In genomic region chr1:97918961-97919360, GRCh38 we compare ENCODE assay signal across 11 cellular contexts. TPM values are rescaled to one million over a fixed set of nuclear protein-coding genes. Genes with fewer than 3 reads are reported as not detected.
DNase-seq lines count a peak whose midpoint lies in the region; ATAC-seq, FAIRE-seq and TF ChIP-seq lines count a peak whose summit lies in the region.
"Had no signal": no experiment of that assay in that cellular context is flagged by ENCODE, and none has a peak within 500 bp of the region (broad histone marks: within the 10 kb centered on the region; RNA-seq: fewer than 3 reads in every experiment).

No MANE protein-coding gene starts in this region.

- peaks cover 29% of the 10 kb centered on the region for H3K36me3 Mint-ChIP-seq in activated CD4-positive, alpha-beta T cell treated with anti-CD3 and anti-CD28 coated beads, Interleukin-2, amount 10 ng/mL, durations not matched to agents 7 days and 5 days (ENCODE audit: low read depth)
- peaks cover 2% of the 10 kb centered on the region for H3K36me3 Mint-ChIP-seq in activated B cell treated with CpG ODN at 0.5 μM for 24 hours (ENCODE audit: low read depth)

- no peaks in the 10 kb centered on the region for H3K27me3 Mint-ChIP-seq in activated CD4-positive, alpha-beta T cell treated with anti-CD3 and anti-CD28 coated beads, Interleukin-2, amount 10 ng/mL, durations not matched to agents 7 days and 5 days
- H3K27me3 Mint-ChIP-seq in activated B cell treated with CpG ODN at 0.5 μM for 24 hours = no peaks in the 10 kb centered on the region

- H3K9me1 ChIP-seq in keratinocyte (ENCODE audit: control insufficient read depth, extremely low read depth, insufficient read depth, low read length) = no peaks in the 10 kb centered on the region

- ATAC-seq in activated B cell treated with CpG ODN at 0.5 μM for 24 hours (ENCODE audit: low read depth) = no peak

- H3K4me3 Mint-ChIP-seq in activated CD4-positive, alpha-beta T cell treated with anti-CD3 and anti-CD28 coated beads, Interleukin-2, amount 10 ng/mL, durations not matched to agents 7 days and 5 days = peak overlapping the region; percentile 94
- peak overlapping the region; percentile 93 for H3K4me3 Mint-ChIP-seq in activated B cell treated with CpG ODN at 0.5 μM for 24 hours

- no peaks in the 10 kb centered on the region for H3K36me3 ChIP-seq in keratinocyte (ENCODE audit: control insufficient read depth in 2 of 2, extremely low read depth in 1 of 2, insufficient read depth in 2 of 2, low read length in 2 of 2)
- no peaks in the 10 kb centered on the region for H3K36me3 ChIP-seq in suprapubic skin

- H3K4me1 ChIP-seq in keratinocyte (ENCODE audit: control insufficient read depth, extremely low read depth, insufficient read depth, low read length) (peaks cover 4% of the 10 kb centered on the region), suprapubic skin (peaks cover 21% of the 10 kb centered on the region)

- POLR2A ChIA-PET in activated CD4-positive, alpha-beta T cell treated with anti-CD3 and anti-CD28 coated beads, Interleukin-2, amount 10 ng/mL, durations not matched to agents 7 days and 5 days (lab: Charles Lee) = no interaction called here
- POLR2A ChIA-PET in activated B cell treated with CpG ODN at 0.5 μM for 24 hours (lab: Charles Lee) = interaction anchor here (2.6 kb wide), 1 partner anchor 70 kb away, joined by 19 read pairs; no protein-coding TSS in a partner anchor

- peak overlapping the region; percentile 90 for H3K4me2 ChIP-seq in keratinocyte (ENCODE audit: control insufficient read depth, extremely low read depth, insufficient read depth, low read depth, low read length)

- intact Hi-C loops in activated B cell treated with CpG ODN at 0.5 μM for 24 hours (cut with micrococcal nuclease) = no loop called here

- peak overlapping the region; percentile 50 for H2AFZ ChIP-seq in keratinocyte (ENCODE audit: control insufficient read depth, low read length)

- no peak overlapping the region for H3K9ac ChIP-seq in keratinocyte (ENCODE audit: control insufficient read depth, extremely low read depth, insufficient read depth, low read length)

- H3K79me2 ChIP-seq in keratinocyte (ENCODE audit: control insufficient read depth, insufficient read depth, low read length) = no peaks in the 10 kb centered on the region

- no peak for TF ChIP-seq EP300 in suprapubic skin (IDR thresholded peaks at IDR 0.05)

- H3K27ac ChIP-seq in keratinocyte (ENCODE audit: control insufficient read depth, insufficient read depth, low read length) = no peak overlapping the region
- H3K27ac ChIP-seq in suprapubic skin = no peak overlapping the region

- no peaks in the 10 kb centered on the region for H4K20me1 ChIP-seq in keratinocyte (ENCODE audit: control insufficient read depth, extremely low read depth, insufficient read depth, low read length)

- TF ChIP-seq POLR2A in suprapubic skin (IDR thresholded peaks at IDR 0.05) = no peak

- WGBS in suprapubic skin = 47% methylated on average over 1 of the region's 1 CpG

- peak; percentile 36 for FAIRE-seq in keratinocyte (lab: Jason Lieb, UNC)
- FAIRE-seq: GM19239 had no signal

- CTCF ChIA-PET in activated CD4-positive, alpha-beta T cell treated with anti-CD3 and anti-CD28 coated beads, Interleukin-2, amount 10 ng/mL, durations not matched to agents 7 days and 5 days (lab: Charles Lee) = interaction anchor here (1.3 kb wide), 1 partner anchor 22 kb away, joined by 4 read pairs; no protein-coding TSS in a partner anchor
- CTCF ChIA-PET in activated B cell treated with CpG ODN at 0.5 μM for 24 hours (lab: Charles Lee) = interaction anchor here (2.0 kb wide), 1 partner anchor 10 kb away, joined by 7 read pairs; no protein-coding TSS in a partner anchor

- dilution Hi-C loops in keratinocyte (cut with MboI; ENCODE audit: extremely low pct_ligation_motif_present, low sequenced_read_pairs) = no loop called here

- H3K4me1 Mint-ChIP-seq in activated CD4-positive, alpha-beta T cell treated with anti-CD3 and anti-CD28 coated beads, Interleukin-2, amount 10 ng/mL, durations not matched to agents 7 days and 5 days = peaks cover 54% of the 10 kb centered on the region
- H3K4me1 Mint-ChIP-seq in activated B cell treated with CpG ODN at 0.5 μM for 24 hours = peaks cover 22% of the 10 kb centered on the region

- H3K27me3 ChIP-seq in keratinocyte (ENCODE audit: control insufficient read depth, extremely low read depth, insufficient read depth, low read length) = no peaks in the 10 kb centered on the region
- H3K27me3 ChIP-seq in suprapubic skin = no peaks in the 10 kb centered on the region

- DNase-seq in activated CD4-positive, alpha-beta T cell treated with anti-CD3 and anti-CD28 coated beads, Interleukin-2, amount 10 ng/mL, durations not matched to agents 7 days and 5 days = no peak
- no peak for DNase-seq in activated CD4-positive, alpha-beta T cell treated with anti-CD3 and anti-CD28 coated beads, Interleukin-2, amount 50 U/mL, for 48 hours
- DNase-seq in activated B cell treated with CpG ODN at 0.5 μM for 24 hours (no peak), keratinocyte (ENCODE audit: low read depth, low spot score) (no peak), suprapubic skin (ENCODE audit: low spot score in 2 of 2) (no peak), AG08396 (ENCODE audit: low spot score) (no peak), dedifferentiated amniotic fluid mesenchymal stem cell (ENCODE audit: extremely low spot score) (no peak), GM19238 (ENCODE audit: insufficient read length, low spot score) (no peak)
- DNase-seq: C1 segment of cervical spinal cord, NCI-H446 treated with DMSO at 0.1 percent for 48 hours had no signal

- H3K9me3 ChIP-seq in keratinocyte (ENCODE audit: control insufficient read depth, low read depth, low read length) (no peaks in the 10 kb centered on the region), suprapubic skin (no peaks in the 10 kb centered on the region)

- H3K27ac Mint-ChIP-seq in activated CD4-positive, alpha-beta T cell treated with anti-CD3 and anti-CD28 coated beads, Interleukin-2, amount 10 ng/mL, durations not matched to agents 7 days and 5 days = peak overlapping the region; percentile 96
- no peak overlapping the region for H3K27ac Mint-ChIP-seq in activated B cell treated with CpG ODN at 0.5 μM for 24 hours

- H3K9me3 Mint-ChIP-seq in activated CD4-positive, alpha-beta T cell treated with anti-CD3 and anti-CD28 coated beads, Interleukin-2, amount 10 ng/mL, durations not matched to agents 7 days and 5 days = peaks cover 3% of the 10 kb centered on the region
- no peaks in the 10 kb centered on the region for H3K9me3 Mint-ChIP-seq in activated B cell treated with CpG ODN at 0.5 μM for 24 hours

- H3K4me3 ChIP-seq in keratinocyte (ENCODE audit: control insufficient read depth in 2 of 3, extremely low read depth in 1 of 3, insufficient read depth in 2 of 3, low read depth in 1 of 3, low read length in 3 of 3) (peak overlapping the region in 1 of 3 experiments; percentile 92), suprapubic skin (peak overlapping the region; percentile 90)

- TF ChIP-seq CTCF in activated B cell treated with CpG ODN at 0.5 μM for 24 hours (IDR thresholded peaks at IDR 0.05) (no peak), keratinocyte (optimal IDR thresholded peaks at IDR 0.05 in 1 of 3, IDR thresholded peaks at IDR 0.05 in 1 of 3, conservative IDR thresholded peaks at IDR 0.05 in 1 of 3; ENCODE audit: extremely low read depth in 1 of 3, insufficient read depth in 2 of 3, low read length in 3 of 3) (no peak), suprapubic skin (IDR thresholded peaks at IDR 0.05) (no peak)

RNA-seq across cellular contexts. Expression of gene DPYD, which starts 1.9 kb away (rescaled TPM):
- 10 to 100 TPM; 62.9 to 63.5 TPM for total RNA-seq in activated CD4-positive, alpha-beta T cell treated with anti-CD3 and anti-CD28 coated beads, Interleukin-2, amount 10 ng/mL, durations not matched to agents 7 days and 5 days
- total RNA-seq in activated B cell treated with CpG ODN at 0.5 μM for 24 hours = 10.3 and 12.6 TPM in 2 replicates
- 0.62 to 2.8 TPM (median 1.9 TPM) in 3 replicates for polyA plus RNA-seq in keratinocyte
- 0.36 TPM for polyA plus RNA-seq in keratinocyte (2011; ENCODE audit: low read depth)
- 0.77 and 1.1 TPM in 2 replicates for polyA plus RNA-seq in keratinocyte (2011; cell fraction: cytosol; rRNA removed)
- 1.0 and 1.2 TPM in 2 replicates for polyA plus RNA-seq in keratinocyte (2011; cell fraction: nucleus; rRNA removed)
- polyA plus RNA-seq in keratinocyte (2012; ENCODE audit: low replicate concordance) = 0.17 and 2.5 TPM in 2 replicates
- 1.8 to 6.3 TPM (median 3.9 TPM) in 3 replicates for polyA minus RNA-seq in keratinocyte
- 1.2 TPM for polyA minus RNA-seq in keratinocyte (2011; cell fraction: cytosol; rRNA and poly(A)+ RNA removed)
- 2.2 and 5.7 TPM in 2 replicates for polyA minus RNA-seq in keratinocyte (2011; cell fraction: nucleus; rRNA and poly(A)+ RNA removed)
- 10 to 100 TPM; 10.1 to 31.9 (median 11.6) TPM for total RNA-seq in suprapubic skin
